In genomic region chr2:55109219-55109891, GRCh38 we compare ENCODE assay signal across 8 cellular contexts. TPM values are rescaled to one million over a fixed set of nuclear protein-coding genes. Genes with fewer than 3 reads are reported as not detected.
DNase-seq lines count a peak whose midpoint lies in the region; ATAC-seq, FAIRE-seq and TF ChIP-seq lines count a peak whose summit lies in the region.
"Had no signal": no experiment of that assay in that cellular context is flagged by ENCODE, and none has a peak within 500 bp of the region (broad histone marks: within the 10 kb centered on the region; RNA-seq: fewer than 3 reads in every experiment).

No MANE protein-coding gene starts in this region.

- H3K9me3 Mint-ChIP-seq in stimulated activated effector memory CD8-positive, alpha-beta T cell treated with anti-CD3 and anti-CD28 coated beads, Interleukin-12 subunit alpha, Interleukin-12 subunit beta, amount 100 ng/mL, for 72 hours, result no peaks in the 10 kb centered on the region

- H3K27ac ChIP-seq in small intestine (ENCODE audit: low read depth in 1 of 2, low read length in 1 of 2), result no peak overlapping the region

- H3K9me3 ChIP-seq in small intestine (ENCODE audit: control insufficient read depth, low read depth), result no peaks in the 10 kb centered on the region

- H3K36me3 Mint-ChIP-seq in stimulated activated effector memory CD8-positive, alpha-beta T cell treated with anti-CD3 and anti-CD28 coated beads, Interleukin-12 subunit alpha, Interleukin-12 subunit beta, amount 100 ng/mL, for 72 hours, result no peaks in the 10 kb centered on the region

- no peak overlapping the region for H3K4me3 Mint-ChIP-seq in stimulated activated effector memory CD8-positive, alpha-beta T cell treated with anti-CD3 and anti-CD28 coated beads, Interleukin-12 subunit alpha, Interleukin-12 subunit beta, amount 100 ng/mL, for 72 hours

- H3K27me3 ChIP-seq in small intestine (ENCODE audit: control insufficient read depth in 2 of 2, insufficient read depth in 2 of 2, low read length in 2 of 2), result no peaks in the 10 kb centered on the region

- peak; percentile 47 for ATAC-seq in HG03354 (IDR thresholded peaks at IDR 0.05; ENCODE audit: poor library complexity, severe bottlenecking, unreplicated experiment)
- no peak for ATAC-seq in stimulated activated effector memory CD8-positive, alpha-beta T cell treated with anti-CD3 and anti-CD28 coated beads, Interleukin-12 subunit alpha, Interleukin-12 subunit beta, amount 100 ng/mL, for 72 hours

- no peaks in the 10 kb centered on the region for H3K36me3 ChIP-seq in small intestine (ENCODE audit: control insufficient read depth in 2 of 2, insufficient read depth in 2 of 2, low read length in 2 of 2)

- FAIRE-seq in small intestine (lab: Jason Lieb, UNC), result no peak
- FAIRE-seq: GM18507 had no signal

- peaks cover 0 to 6% of the 10 kb centered on the region in 2 donors for H3K4me1 ChIP-seq in small intestine (ENCODE audit: control insufficient read depth in 2 of 2, insufficient read depth in 1 of 2, low read depth in 1 of 2, low read length in 1 of 2)

- WGBS in small intestine, 3 donors, result 49 to 75% (median 58%) methylated on average over 2 of the region's 2 CpGs

- no peak for TF ChIP-seq CTCF in epithelial cell of proximal tubule (conservative IDR thresholded peaks at IDR 0.05; ENCODE audit: low read depth, low read length)

- peak; percentile 88 for DNase-seq in NCI-H82 (lab: John Stamatoyannopoulos, UW)
- DNase-seq in epithelial cell of proximal tubule (ENCODE audit: low read depth), result peak; percentile 52
- DNase-seq in small intestine, result peak; percentile 33
- DNase-seq in GM19240 (ENCODE audit: insufficient read length, low spot score), result no peak
- DNase-seq in NCI-H187 (lab: John Stamatoyannopoulos, UW), result no peak
- no peak for DNase-seq in stimulated activated effector memory CD8-positive, alpha-beta T cell treated with anti-CD3 and anti-CD28 coated beads, Interleukin-12 subunit alpha, Interleukin-12 subunit beta, amount 100 ng/mL, for 72 hours (ENCODE audit: low spot score in 2 of 2)

- no peak overlapping the region for H3K27ac Mint-ChIP-seq in stimulated activated effector memory CD8-positive, alpha-beta T cell treated with anti-CD3 and anti-CD28 coated beads, Interleukin-12 subunit alpha, Interleukin-12 subunit beta, amount 100 ng/mL, for 72 hours

- no peak overlapping the region for H3K4me3 ChIP-seq in epithelial cell of proximal tubule (ENCODE audit: low read depth, low read length)
- no peak overlapping the region for H3K4me3 ChIP-seq in small intestine (ENCODE audit: low read depth in 1 of 2, low read length in 2 of 2)

- H3K4me1 Mint-ChIP-seq in stimulated activated effector memory CD8-positive, alpha-beta T cell treated with anti-CD3 and anti-CD28 coated beads, Interleukin-12 subunit alpha, Interleukin-12 subunit beta, amount 100 ng/mL, for 72 hours, result no peaks in the 10 kb centered on the region

RNA-seq across cellular contexts. Expression of gene RTN4, which starts 59.1 kb away (rescaled TPM):
- total RNA-seq in epithelial cell of proximal tubule, result 322 and 384 TPM in 2 replicates
- 100 to 1,000 TPM in 2 of 3 donors, 10 to 100 TPM in 1; 98.1 to 163 (median 152) TPM for polyA plus RNA-seq in small intestine

Comparison
In these comparisons a context has a peak if more than half of its experiments do, and no peak if none do; other contexts are left out.
1. DNase-seq: peak in NCI-H82 (single experiment), epithelial cell of proximal tubule (single experiment) and small intestine (single experiment); none in GM19240 (single experiment), NCI-H187 (0 of 2) and stimulated activated effector memory CD8-positive, alpha-beta T cell treated with anti-CD3 and anti-CD28 coated beads, Interleukin-12 subunit alpha, Interleukin-12 subunit beta, amount 100 ng/mL, for 72 hours (0 of 2).